Comparison of ENCODE assay signal across 8 cellular contexts in the genomic region with DNA sequence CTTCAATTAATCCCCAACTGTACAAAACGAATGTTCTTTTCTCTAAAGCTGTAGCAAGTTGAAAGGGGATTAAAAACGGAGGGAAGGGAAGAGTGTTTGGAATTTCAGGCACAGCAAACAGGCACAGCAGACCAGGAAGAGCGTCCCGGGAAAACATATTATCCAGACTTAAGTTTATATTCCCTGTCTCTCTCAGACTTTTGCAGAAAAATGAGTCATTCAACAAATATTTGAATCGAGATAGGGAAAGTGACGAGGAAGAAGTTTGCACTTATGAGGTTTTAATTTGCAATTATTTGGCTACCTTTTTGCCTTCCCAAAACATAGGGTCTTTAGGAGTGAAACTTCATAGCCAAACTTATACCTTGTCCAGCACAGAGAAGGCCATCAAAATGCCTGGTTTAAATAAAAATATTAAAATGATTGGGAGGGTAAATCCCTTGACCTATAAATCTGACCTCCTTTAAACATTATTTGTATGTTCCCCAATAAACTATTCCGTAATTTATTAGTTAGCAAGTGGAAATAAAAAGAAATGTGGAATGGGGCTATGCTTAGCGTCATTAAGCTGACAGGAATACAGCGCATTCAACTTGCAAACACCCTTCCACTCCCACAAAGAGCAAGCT. TPM values are rescaled to one million over a fixed set of nuclear protein-coding genes. Genes with fewer than 3 reads are reported as not detected.
DNase-seq lines count a peak whose midpoint lies in the region; ATAC-seq, FAIRE-seq and TF ChIP-seq lines count a peak whose summit lies in the region.

No MANE protein-coding gene starts in this region.

- peak overlapping the region; percentile 58 to 79 for H3K4me3 ChIP-seq in Panc1 (ENCODE audit: low read depth in 2 of 2, low read length in 2 of 2)
- peak overlapping the region; percentile 69 for H3K4me3 ChIP-seq in neuron (ENCODE audit: low read length)

- no peak for TF ChIP-seq CTCF in HFFc6 (IDR thresholded peaks at IDR 0.05)
- TF ChIP-seq CTCF in Panc1 (IDR thresholded peaks at IDR 0.05): no peak

- ATAC-seq in Panc1: peak; percentile 93

- no peaks in the 10 kb centered on the region for H3K36me3 Mint-ChIP-seq in HFFc6 (ENCODE audit: low read depth)

- POLR2A ChIA-PET in Panc1 (lab: Charles Lee): interaction anchor here (0.6 to 2.3 kb wide), 3 partner anchors 20 to 83 kb away, joined by 5 to 12 read pairs (median 7); a partner anchor contains a TSS

- CTCF ChIA-PET in Panc1 (lab: Charles Lee): interaction anchor here (0.5 to 1.6 kb wide), 3 partner anchors 15 to 614 kb away, joined by 3 to 6 read pairs (median 5); a partner anchor contains a TSS

- peak overlapping the region; percentile 94 for H3K27ac Mint-ChIP-seq in HFFc6

- H3K4me3 Mint-ChIP-seq in HFFc6: peak overlapping the region; percentile 88

- H3K27me3 ChIP-seq in Panc1 (ENCODE audit: control insufficient read depth, insufficient read depth, low read length): no peaks in the 10 kb centered on the region
- H3K27me3 ChIP-seq in neuron (ENCODE audit: insufficient read depth, low read length): no peaks in the 10 kb centered on the region

- TSS peak; percentile 70 for BruUV-seq in Panc1 (replicated peaks; lab: Mats Ljungman, UMichigan)

- FAIRE-seq in endometrium (lab: Jason Lieb, UNC): peak; percentile 97

- peaks cover 16% of the 10 kb centered on the region for H3K4me1 ChIP-seq in Panc1 (ENCODE audit: control insufficient read depth, insufficient read depth, low read length)
- H3K4me1 ChIP-seq in neuron (ENCODE audit: insufficient read depth, low read length): peaks cover 13% of the 10 kb centered on the region

- H3K9me3 Mint-ChIP-seq in HFFc6: no peaks in the 10 kb centered on the region

- H3K27me3 Mint-ChIP-seq in HFFc6 (ENCODE audit: insufficient read depth): peaks cover 7% of the 10 kb centered on the region

- DNase-seq in EL: peak; percentile 69
- DNase-seq in HFFc6: peak; percentile 53
- no peak for DNase-seq in Panc1 (ENCODE audit: low read depth, low spot score)
- DNase-seq in NCI-H510A (lab: John Stamatoyannopoulos, UW): no peak
- DNase-seq in ureter (ENCODE audit: low spot score): no peak
- no peak for DNase-seq in activated effector memory CD4-positive, alpha-beta T cell treated with anti-CD3 and anti-CD28 coated beads, Interleukin-2, amount 50 U/mL, for 16 hours

- H2AFZ ChIP-seq in neuron (ENCODE audit: low read depth, low read length): peak overlapping the region; percentile 66

- H3K9me3 ChIP-seq in Panc1 (ENCODE audit: control insufficient read depth, insufficient read depth, low read depth, low read length): peaks cover 5% of the 10 kb centered on the region; the same call in 1 of the 2 replicates
- peaks cover 6% of the 10 kb centered on the region for H3K9me3 ChIP-seq in neuron (ENCODE audit: low read length)

- in situ Hi-C loops in Panc1 (cut with HindIII; ENCODE audit: low pct_unique_long_range_greater_than_20kb, low sequenced_read_pairs): no loop called here

- peak overlapping the region; percentile 99 for H3K27ac ChIP-seq in Panc1 (ENCODE audit: low read length)

- intact Hi-C loops in Panc1 (cut with micrococcal nuclease; ENCODE audit: unreplicated experiment): loop anchor here (2.0 kb wide), 1 partner anchor 46 kb away; a partner anchor contains a TSS

- H3K36me3 ChIP-seq in Panc1 (ENCODE audit: control insufficient read depth, insufficient read depth, low read length): no peaks in the 10 kb centered on the region
- no peaks in the 10 kb centered on the region for H3K36me3 ChIP-seq in neuron (ENCODE audit: insufficient read depth, low read length)

- peaks cover 46% of the 10 kb centered on the region for H3K4me1 Mint-ChIP-seq in HFFc6 (ENCODE audit: low read depth)

RNA-seq across cellular contexts. Expression of gene HFE, which starts 16.0 kb away (rescaled TPM):
- 10 to 100 TPM; 16.1 to 21.7 (median 18.3) TPM for total RNA-seq in HFFc6 (2021; fragmentation: NEBNext Ultra II Directional; extraction: Animal tissue kit (Norgen Biotek cat#: 25700))
- 12.1 TPM for total RNA-seq in Panc1 (2021; ENCODE audit: unreplicated experiment)
- polyA plus RNA-seq in Panc1 (2012; ENCODE audit: insufficient read length): 17.7 TPM
- 14.8 TPM for total RNA-seq in ureter

Comparison
In these comparisons a context has a peak if more than half of its experiments do, and no peak if none do; other contexts are left out.
1. DNase-seq: peak in EL (single experiment) and HFFc6 (single experiment); none in Panc1 (single experiment), NCI-H510A (single experiment), ureter (single experiment) and activated effector memory CD4-positive, alpha-beta T cell treated with anti-CD3 and anti-CD28 coated beads, Interleukin-2, amount 50 U/mL, for 16 hours (single experiment).